ENCODE assay signal across 21 cellular contexts in genomic region chr4:155319506-155319905, GRCh38. TPM values are rescaled to one million over a fixed set of nuclear protein-coding genes. Genes with fewer than 3 reads are reported as not detected.
DNase-seq lines count a peak whose midpoint lies in the region; ATAC-seq and TF ChIP-seq lines count a peak whose summit lies in the region.
"Had no signal": no experiment of that assay in that cellular context is flagged by ENCODE, and none has a peak within 500 bp of the region (broad histone marks: within the 10 kb centered on the region; RNA-seq: fewer than 3 reads in every experiment).

No MANE protein-coding gene starts in this region.

- 95% methylated on average over 1 of the region's 1 CpG for WGBS in HUES64
- WGBS in endodermal cell (ENCODE audit: insufficient coverage in 1 of 2, insufficient read length in 1 of 2), 2 experiments = 94% methylated on average over 1 of the region's 1 CpG; no CpG with 5 or more reads in 1 of the 2 experiments

- no peak for ATAC-seq in HG03135 (IDR thresholded peaks at IDR 0.05; ENCODE audit: unreplicated experiment)
- no peak for ATAC-seq in HG03025 (IDR thresholded peaks at IDR 0.05; ENCODE audit: low FRiP score, unreplicated experiment)
- no peak for ATAC-seq in mucosa of descending colon
- no peak for ATAC-seq in Right ventricle myocardium inferior

- H3K4me3 Mint-ChIP-seq in endodermal cell = no peak overlapping the region
- H3K4me3 Mint-ChIP-seq: CD4-positive, alpha-beta memory T cell; IgD-negative memory B cell had no signal

- peaks cover 27% of the 10 kb centered on the region; the same call in 1 of the 2 replicates for H3K9me3 ChIP-seq in HUES64 (ENCODE audit: insufficient read depth, low read depth, low read length)
- H3K9me3 ChIP-seq in endodermal cell (ENCODE audit: control insufficient read depth, low read length) = peaks cover 19% of the 10 kb centered on the region
- no peaks in the 10 kb centered on the region for H3K9me3 ChIP-seq in mucosa of descending colon
- H3K9me3 ChIP-seq: Peyer's patch, SJCRH30 had no signal

- H3K36me3 ChIP-seq in HUES64 (ENCODE audit: insufficient read depth, low read length) (no peaks in the 10 kb centered on the region), endodermal cell (ENCODE audit: control insufficient read depth, insufficient read depth, low read length) (no peaks in the 10 kb centered on the region), mucosa of descending colon (ENCODE audit: low read depth) (no peaks in the 10 kb centered on the region)
- H3K36me3 ChIP-seq: BLaER1 treated with 17β-estradiol and CSF1 and Interleukin-3, amounts not matched to agents 10 nM and 100 nM; Peyer's patch; SJCRH30 had no signal

- intact Hi-C loops in mucosa of descending colon (cut with DNase I, micrococcal nuclease) = no loop called here
- intact Hi-C loops in Right ventricle myocardium inferior (cut with DNase I) = no loop called here

- H3K36me3 Mint-ChIP-seq in endodermal cell (ENCODE audit: low read depth) = no peaks in the 10 kb centered on the region
- H3K36me3 Mint-ChIP-seq: CD4-positive, alpha-beta memory T cell had no signal

- DNase-seq in A172 (ENCODE audit: low spot score) (peak; percentile 17), endodermal cell (no peak), iPS-NIHi7 (ENCODE audit: extremely low spot score) (peak; percentile 11), mucosa of descending colon (no peak), Right ventricle myocardium inferior (ENCODE audit: missing footprints) (no peak)
- DNase-seq: Calu3; CD4-positive, alpha-beta memory T cell; DMS153; NCI-H1105; NCI-H2029 treated with DMSO at 0.1 percent for 48 hours; NCI-H226; NCI-H510A treated with DMSO at 0.1 percent for 48 hours; NCI-H774; Peyer's patch; SJCRH30 had no signal

- no peaks in the 10 kb centered on the region for H3K27me3 Mint-ChIP-seq in endodermal cell (ENCODE audit: insufficient read depth)

- TF ChIP-seq CTCF in endodermal cell (conservative IDR thresholded peaks at IDR 0.05) (no peak), mucosa of descending colon (IDR thresholded peaks at IDR 0.05) (no peak)

- H3K9me3 Mint-ChIP-seq in endodermal cell = peaks cover 10% of the 10 kb centered on the region

- H3K4me3 ChIP-seq in HUES64 (ENCODE audit: low read length) (no peak overlapping the region), endodermal cell (ENCODE audit: low read length) (peak overlapping the region; percentile 56), mucosa of descending colon (no peak overlapping the region)
- H3K4me3 ChIP-seq: BLaER1 treated with 17β-estradiol and CSF1 and Interleukin-3, amounts not matched to agents 10 nM and 100 nM; Peyer's patch; SJCRH30 had no signal

- no peak overlapping the region for H3K27ac Mint-ChIP-seq in endodermal cell
- H3K27ac Mint-ChIP-seq: CD4-positive, alpha-beta memory T cell; IgD-negative memory B cell had no signal

- H3K9ac ChIP-seq in HUES64 (ENCODE audit: low read depth, low read length) = no peak overlapping the region
- no peak overlapping the region for H3K9ac ChIP-seq in endodermal cell (ENCODE audit: extremely low read depth, low read length, poor library complexity, severe bottlenecking)
- H3K9ac ChIP-seq: BLaER1 treated with 17β-estradiol and CSF1 and Interleukin-3, amounts not matched to agents 10 nM and 100 nM had no signal

- H3K27me3 ChIP-seq in HUES64 (ENCODE audit: insufficient read depth, low read length) (no peaks in the 10 kb centered on the region), endodermal cell (ENCODE audit: control insufficient read depth, insufficient read depth, low read length, poor library complexity, severe bottlenecking) (no peaks in the 10 kb centered on the region)
- H3K27me3 ChIP-seq: BLaER1 treated with 17β-estradiol and CSF1 and Interleukin-3, amounts not matched to agents 10 nM and 100 nM; Peyer's patch; SJCRH30 had no signal

- H3K4me1 ChIP-seq in HUES64 (ENCODE audit: insufficient read depth, low read length) (0 out of 2 replicates have a peak, but pooled peaks cover 6% of the 10 kb centered on the region), endodermal cell (ENCODE audit: control insufficient read depth, insufficient read depth, low read length) (no peaks in the 10 kb centered on the region), mucosa of descending colon (ENCODE audit: low read depth) (no peaks in the 10 kb centered on the region)
- H3K4me1 ChIP-seq: BLaER1 treated with 17β-estradiol and CSF1 and Interleukin-3, amounts not matched to agents 10 nM and 100 nM; Peyer's patch; SJCRH30 had no signal

- peaks cover 8% of the 10 kb centered on the region for H3K4me1 Mint-ChIP-seq in endodermal cell
- H3K4me1 Mint-ChIP-seq: CD4-positive, alpha-beta memory T cell; IgD-negative memory B cell had no signal

- H3K27ac ChIP-seq in HUES64 (ENCODE audit: low read depth, low read length) = peak overlapping the region; percentile 88; the same call in 1 of the 2 replicates
- no peak overlapping the region for H3K27ac ChIP-seq in endodermal cell (ENCODE audit: low read depth, low read length)
- H3K27ac ChIP-seq: 22Rv1; BLaER1 treated with 17β-estradiol and CSF1 and Interleukin-3, amounts not matched to agents 10 nM and 100 nM; Peyer's patch; SJCRH30 had no signal

RNA-seq across cellular contexts. Expression of gene MAP9, which starts 57.3 kb away (rescaled TPM):
- total RNA-seq in A172 (2014; rRNA removed; shearing (Covaris generic)) = 20.9 and 21.8 TPM in 2 replicates
- 9.6 TPM for polyA plus RNA-seq in HUES64 (2013, experiment 1 of 2)
- 9.3 TPM for polyA plus RNA-seq in HUES64 (2013, experiment 2 of 2)
- 10 to 100 TPM; 26.4 to 39.0 TPM for total RNA-seq in endodermal cell
- polyA plus RNA-seq in endodermal cell (2013, experiment 1 of 2) = 15.9 TPM
- polyA plus RNA-seq in endodermal cell (2013, experiment 2 of 2) = 15.6 TPM
- total RNA-seq in mucosa of descending colon = 10 to 100 TPM in 1 of 3 donors, 1 to 10 TPM in 1, under 1 TPM in 1; 0.75 to 11.7 (median 2.1) TPM
- total RNA-seq in Right ventricle myocardium inferior = 7.3 TPM

Comparison
In these comparisons a context has a peak if more than half of its experiments do, and no peak if none do; other contexts are left out.
1. DNase-seq: peak in A172 (single experiment) and iPS-NIHi7 (single experiment); none in endodermal cell (single experiment), mucosa of descending colon (0 of 3) and Right ventricle myocardium inferior (single experiment).